In the genomic region with DNA sequence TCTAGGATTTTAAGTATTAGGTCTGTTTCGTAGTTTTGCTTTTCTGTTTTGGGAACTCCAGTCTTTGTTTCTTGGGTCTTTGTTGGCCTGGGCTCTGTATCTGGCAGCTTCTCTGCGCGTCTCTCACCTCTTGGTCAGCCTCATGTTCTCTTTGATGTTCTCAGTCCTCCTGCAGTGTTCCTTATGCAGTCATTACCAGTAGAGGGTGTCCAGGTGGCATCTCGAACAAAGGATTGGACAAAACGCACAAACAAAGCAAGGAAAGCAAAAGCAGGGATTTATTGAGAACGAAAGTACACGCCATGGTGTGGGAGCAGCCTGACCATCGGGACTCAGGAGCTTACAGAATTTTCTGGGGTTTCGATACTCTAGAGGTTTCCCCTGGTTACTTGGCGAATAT, we compare ENCODE assay signal across 20 cellular contexts.
DNase-seq lines count a peak whose midpoint lies in the region; ATAC-seq and TF ChIP-seq lines count a peak whose summit lies in the region.
"Had no signal": no experiment of that assay in that cellular context is flagged by ENCODE, and none has a peak within 500 bp of the region (broad histone marks: within the 10 kb centered on the region; RNA-seq: fewer than 3 reads in every experiment).

No MANE protein-coding gene starts in this region.

- H3K9me3 ChIP-seq in BLaER1 treated with 17β-estradiol and CSF1 and Interleukin-3, amounts not matched to agents 10 nM and 100 nM (replicated peaks in 1 of 11): peaks cover 0 to 5% (median 0%) of the 10 kb centered on the region in 11 experiments; a peak in 2 of 22 replicates
- H3K9me3 ChIP-seq in WERI-Rb-1 (ENCODE audit: severe bottlenecking): no peaks in the 10 kb centered on the region
- H3K9me3 ChIP-seq: HAP-1 had no signal

- H3K36me3 Mint-ChIP-seq in HFFc6 (ENCODE audit: low read depth): no peaks in the 10 kb centered on the region

- H4K20me1 ChIP-seq in BLaER1 treated with 17β-estradiol and CSF1 and Interleukin-3, amounts not matched to agents 10 nM and 100 nM: peaks cover 0 to 51% (median 0%) of the 10 kb centered on the region in 11 experiments; a peak in 8 of 22 replicates

- no peak overlapping the region for H3K4me3 ChIP-seq in BLaER1 treated with 17β-estradiol and CSF1 and Interleukin-3, amounts not matched to agents 10 nM and 100 nM
- peak overlapping the region; percentile 21 for H3K4me3 ChIP-seq in WERI-Rb-1 (ENCODE audit: low read depth, low read length)
- H3K4me3 ChIP-seq: HAP-1 had no signal

- H3K4me1 Mint-ChIP-seq in HFFc6 (ENCODE audit: low read depth): peaks cover 24% of the 10 kb centered on the region; the same call in 1 of the 2 replicates

- H3K9ac ChIP-seq in BLaER1 treated with 17β-estradiol and CSF1 and Interleukin-3, amounts not matched to agents 10 nM and 100 nM: no peak overlapping the region
- H3K9ac ChIP-seq: KMS-11, parathyroid adenoma had no signal

- H3K27me3 Mint-ChIP-seq in HFFc6 (ENCODE audit: insufficient read depth): peaks cover 17% of the 10 kb centered on the region; the same call in 1 of the 2 replicates

- H3K9me3 Mint-ChIP-seq in HFFc6: no peaks in the 10 kb centered on the region
- H3K9me3 Mint-ChIP-seq: activated B cell treated with CpG ODN at 0.5 μM for 24 hours; activated T-helper 1 cell treated with anti-CD3 and anti-CD28 coated beads, Interleukin-12 subunit alpha, Interleukin-12 subunit beta, Interleukin-2, Interleukin-4 antibody, amounts not matched to agents 30 ng/mL and 10 ng/mL and 1 ng/mL, durations not matched to agents 14 hours and 24 hours and 36 hours; T-helper 1 cell treated with Interleukin-12 subunit alpha and Interleukin-12 subunit beta and Interleukin-4 antibody, amounts not matched to agents 30 μg/mL and 1 μg/mL, for 36 hours had no signal

- H3K4me2 ChIP-seq in BLaER1 treated with 17β-estradiol and CSF1 and Interleukin-3, amounts not matched to agents 10 nM and 100 nM: peak overlapping the region in 7 of 11 experiments; percentile 6 to 64 (median 57); a peak in 11 of 22 replicates
- H3K4me2 ChIP-seq: KMS-11 had no signal

- DNase-seq in HFFc6 (no peak), WERI-Rb-1 (peak; percentile 50), islet precursor cell (peak; percentile 16), GDM1 (lab: John Stamatoyannopoulos, UW) (no peak), NCI-H1417 treated with DMSO at 0.1 percent for 48 hours (lab: John Stamatoyannopoulos, UW) (no peak)
- DNase-seq in stimulated activated CD4-positive, alpha-beta T cell treated with anti-CD3 and anti-CD28 coated beads, Interleukin-4, amount 100 ng/mL, for 1 hour: no peak
- DNase-seq: activated B cell treated with CpG ODN at 0.5 μM for 24 hours; DND-41; naive thymus-derived CD4-positive, alpha-beta T cell; NCI-H146; NCI-H446 treated with DMSO at 0.1 percent for 48 hours; SHP77 treated with DMSO at 0.1 percent for 48 hours; stimulated activated CD4-positive, alpha-beta T cell treated with anti-CD3 and anti-CD28 coated beads, Interleukin-4, amount 100 ng/mL, for 24 hours had no signal

- peaks cover 0 to 36% (median 21%) of the 10 kb centered on the region in 11 experiments; a peak in 16 of 22 replicates for H3K36me3 ChIP-seq in BLaER1 treated with 17β-estradiol and CSF1 and Interleukin-3, amounts not matched to agents 10 nM and 100 nM
- no peaks in the 10 kb centered on the region for H3K36me3 ChIP-seq in WERI-Rb-1
- H3K36me3 ChIP-seq: HAP-1 had no signal

- no peak overlapping the region for H3K27ac Mint-ChIP-seq in HFFc6
- H3K27ac Mint-ChIP-seq: activated B cell treated with CpG ODN at 0.5 μM for 24 hours; activated T-helper 1 cell treated with anti-CD3 and anti-CD28 coated beads, Interleukin-12 subunit alpha, Interleukin-12 subunit beta, Interleukin-2, Interleukin-4 antibody, amounts not matched to agents 30 ng/mL and 10 ng/mL and 1 ng/mL, durations not matched to agents 14 hours and 24 hours and 36 hours; T-helper 1 cell treated with Interleukin-12 subunit alpha and Interleukin-12 subunit beta and Interleukin-4 antibody, amounts not matched to agents 30 μg/mL and 1 μg/mL, for 36 hours had no signal

- ATAC-seq in GM18868 (IDR thresholded peaks at IDR 0.05; ENCODE audit: unreplicated experiment): no peak
- ATAC-seq: naive thymus-derived CD4-positive, alpha-beta T cell had no signal

- H3K4me3 Mint-ChIP-seq in HFFc6: no peak overlapping the region
- H3K4me3 Mint-ChIP-seq: activated B cell treated with CpG ODN at 0.5 μM for 24 hours; activated T-helper 1 cell treated with anti-CD3 and anti-CD28 coated beads, Interleukin-12 subunit alpha, Interleukin-12 subunit beta, Interleukin-2, Interleukin-4 antibody, amounts not matched to agents 30 ng/mL and 10 ng/mL and 1 ng/mL, durations not matched to agents 14 hours and 24 hours and 36 hours; naive thymus-derived CD4-positive, alpha-beta T cell; T-helper 1 cell treated with Interleukin-12 subunit alpha and Interleukin-12 subunit beta and Interleukin-4 antibody, amounts not matched to agents 30 μg/mL and 1 μg/mL, for 36 hours had no signal

- TF ChIP-seq CTCF in HFFc6 (IDR thresholded peaks at IDR 0.05): peak; percentile 36; the same call in 1 of the 2 replicates
- peak; percentile 64 for TF ChIP-seq CTCF in WERI-Rb-1 (IDR thresholded peaks at IDR 0.05; ENCODE audit: low read depth, low read length)

- H3K4me1 ChIP-seq in BLaER1 treated with 17β-estradiol and CSF1 and Interleukin-3, amounts not matched to agents 10 nM and 100 nM: peaks cover 7 to 48% (median 36%) of the 10 kb centered on the region in 10 experiments; a peak in 18 of 20 replicates
- H3K4me1 ChIP-seq: HAP-1, parathyroid adenoma had no signal

- H3K27me3 ChIP-seq in BLaER1 treated with 17β-estradiol and CSF1 and Interleukin-3, amounts not matched to agents 10 nM and 100 nM: no peaks in the 10 kb centered on the region
- H3K27me3 ChIP-seq in WERI-Rb-1 (ENCODE audit: insufficient read depth, low read depth, severe bottlenecking): no peaks in the 10 kb centered on the region

- no peak overlapping the region for H3K27ac ChIP-seq in BLaER1 treated with 17β-estradiol and CSF1 and Interleukin-3, amounts not matched to agents 10 nM and 100 nM
- H3K27ac ChIP-seq in WERI-Rb-1: peak overlapping the region; percentile 15
- H3K27ac ChIP-seq: KMS-11, parathyroid adenoma had no signal

Comparison
In these comparisons a context has a peak if more than half of its experiments do, and no peak if none do; other contexts are left out.
1. DNase-seq: peak in WERI-Rb-1 (single experiment) and islet precursor cell (single experiment); none in HFFc6 (single experiment), GDM1 (single experiment), stimulated activated CD4-positive, alpha-beta T cell treated with anti-CD3 and anti-CD28 coated beads, Interleukin-4, amount 100 ng/mL, for 1 hour (single experiment) and NCI-H1417 treated with DMSO at 0.1 percent for 48 hours (single experiment).